In the genomic region with DNA sequence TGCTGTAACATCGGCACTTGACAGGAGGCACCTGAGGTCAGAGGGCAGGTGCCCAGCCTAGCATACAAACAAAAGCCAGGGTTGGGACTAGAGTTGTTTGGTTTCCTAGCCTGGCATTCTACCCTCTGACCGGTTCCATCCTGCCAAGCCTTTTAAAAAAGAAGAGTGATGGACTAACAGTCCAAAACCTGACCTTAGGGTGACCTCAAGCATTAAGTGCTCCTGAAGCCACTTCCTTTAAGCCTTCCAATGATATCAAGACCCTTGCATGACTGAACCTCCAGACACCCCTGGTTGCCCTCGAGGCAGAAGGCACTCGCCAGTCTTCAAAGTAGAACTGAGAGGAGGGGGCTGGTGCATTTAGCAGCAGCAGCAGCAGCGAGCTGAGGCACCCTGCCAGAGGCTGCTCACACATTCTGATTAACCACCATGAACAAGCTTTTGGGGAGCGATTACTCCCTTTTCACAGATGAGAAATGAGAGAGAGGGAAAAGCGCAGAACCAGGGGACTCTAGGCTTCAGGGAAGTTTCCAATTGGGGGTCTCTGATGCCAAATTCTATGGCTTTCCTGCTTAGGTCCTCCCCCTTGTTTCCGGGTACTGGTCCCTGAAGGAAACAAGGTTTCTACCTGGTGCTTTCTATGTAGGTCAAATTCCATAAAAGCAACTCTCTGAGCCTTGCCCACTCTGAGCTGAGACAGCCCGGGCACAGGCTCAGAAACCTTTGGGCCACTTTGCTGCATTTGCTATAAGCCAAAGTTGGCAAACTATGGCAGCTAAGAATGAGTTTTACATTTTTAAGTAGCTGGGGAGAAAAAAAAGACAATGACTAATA, we compare ENCODE assay signal across 10 cellular contexts. TPM values are rescaled to one million over a fixed set of nuclear protein-coding genes. Genes with fewer than 3 reads are reported as not detected.
A peak's percentile ranks its signal among the peaks of the same experiment; 100 is the strongest.
DNase-seq lines count a peak whose midpoint lies in the region; ATAC-seq and TF ChIP-seq lines count a peak whose summit lies in the region.
"Had no signal": no experiment of that assay in that cellular context is flagged by ENCODE, and none has a peak within 500 bp of the region (broad histone marks: within the 10 kb centered on the region; RNA-seq: fewer than 3 reads in every experiment).

No MANE protein-coding gene starts in this region.

- in situ Hi-C loops in ACHN (cut with HindIII; ENCODE audit: low pct_ligation_motif_present, low pct_unique_long_range_greater_than_20kb, low sequenced_read_pairs): no loop called here

- peaks cover 8% of the 10 kb centered on the region for H3K4me1 ChIP-seq in psoas muscle

- POLR2A ChIA-PET in AG04449 (lab: Yijun Ruan, JAX): interaction anchor here (0.6 to 3.0 kb wide), 8 partner anchors 7 to 183 kb away, joined by 3 to 14 read pairs (median 4); partner anchors contain the start of gene SLC2A1
- POLR2A ChIA-PET in activated CD8-positive, alpha-beta T cell treated with anti-CD3 and anti-CD28 coated beads, Interleukin-2, amount 10 ng/mL, durations not matched to agents 7 days and 5 days (lab: Charles Lee): interaction anchor here (0.9 to 1.3 kb wide), 3 partner anchors 14 to 103 kb away, joined by 3 to 5 read pairs (median 3); partner anchors contain the start of gene ZNF691

- H3K27ac ChIP-seq in layer of hippocampus (ENCODE audit: low read depth, low read length) (peak overlapping the region; percentile 21), psoas muscle (no peak overlapping the region)

- CTCF ChIA-PET in AG04449 (lab: Yijun Ruan, JAX): interaction anchor here (1.2 to 5.6 kb wide), 3 partner anchors 12 to 124 kb away, joined by 3 to 44 read pairs (median 4); no protein-coding TSS in a partner anchor
- CTCF ChIA-PET in activated CD8-positive, alpha-beta T cell treated with anti-CD3 and anti-CD28 coated beads, Interleukin-2, amount 10 ng/mL, durations not matched to agents 7 days and 5 days (lab: Charles Lee): interaction anchor here (0.6 to 8.9 kb wide), 8 partner anchors 8 to 124 kb away, joined by 3 to 86 read pairs (median 4); no protein-coding TSS in a partner anchor

- no peaks in the 10 kb centered on the region for H3K9me3 ChIP-seq in psoas muscle

- TF ChIP-seq CTCF in AG04449 (IDR thresholded peaks at IDR 0.05; ENCODE audit: insufficient read depth, low read length, missing control alignments) (no peak), HFFc6 (IDR thresholded peaks at IDR 0.05) (no peak), psoas muscle (IDR thresholded peaks at IDR 0.05) (no peak)

- 55 to 72% (median 60%) methylated on average over 9 of the region's 9 CpGs for WGBS in psoas muscle, 3 donors

- peaks cover 37% of the 10 kb centered on the region for H3K36me3 Mint-ChIP-seq in HFFc6 (ENCODE audit: low read depth)
- peaks cover 75% of the 10 kb centered on the region for H3K36me3 Mint-ChIP-seq in activated CD8-positive, alpha-beta T cell treated with anti-CD3 and anti-CD28 coated beads, Interleukin-2, amount 10 ng/mL, durations not matched to agents 7 days and 5 days (ENCODE audit: low read depth)

- H3K36me3 ChIP-seq in psoas muscle (ENCODE audit: insufficient read depth in 1 of 2, low read depth in 1 of 2): no peaks in the 10 kb centered on the region

- H3K4me3 Mint-ChIP-seq in HFFc6: peak overlapping the region; percentile 80
- H3K4me3 Mint-ChIP-seq in activated CD8-positive, alpha-beta T cell treated with anti-CD3 and anti-CD28 coated beads, Interleukin-2, amount 10 ng/mL, durations not matched to agents 7 days and 5 days: peak overlapping the region; percentile 44

- H3K9me3 Mint-ChIP-seq in HFFc6: no peaks in the 10 kb centered on the region
- no peaks in the 10 kb centered on the region for H3K9me3 Mint-ChIP-seq in activated CD8-positive, alpha-beta T cell treated with anti-CD3 and anti-CD28 coated beads, Interleukin-2, amount 10 ng/mL, durations not matched to agents 7 days and 5 days (ENCODE audit: insufficient read depth)

- H3K27me3 Mint-ChIP-seq in HFFc6 (ENCODE audit: insufficient read depth): peaks cover 2% of the 10 kb centered on the region; the same call in 1 of the 2 replicates
- H3K27me3 Mint-ChIP-seq in activated CD8-positive, alpha-beta T cell treated with anti-CD3 and anti-CD28 coated beads, Interleukin-2, amount 10 ng/mL, durations not matched to agents 7 days and 5 days (ENCODE audit: low read depth): no peaks in the 10 kb centered on the region

- H3K27me3 ChIP-seq in layer of hippocampus (ENCODE audit: control insufficient read depth, insufficient read depth, low read length) (no peaks in the 10 kb centered on the region), psoas muscle (ENCODE audit: insufficient read depth in 3 of 3, low read length in 2 of 3) (peaks cover 0 to 2% (median 0%) of the 10 kb centered on the region in 3 donors)

- intact Hi-C loops in psoas muscle (cut with DNase I): no loop called here

- H3K4me1 Mint-ChIP-seq in HFFc6 (ENCODE audit: low read depth): peaks cover 97% of the 10 kb centered on the region
- peaks cover 97% of the 10 kb centered on the region for H3K4me1 Mint-ChIP-seq in activated CD8-positive, alpha-beta T cell treated with anti-CD3 and anti-CD28 coated beads, Interleukin-2, amount 10 ng/mL, durations not matched to agents 7 days and 5 days (ENCODE audit: low read depth)

- ATAC-seq in activated CD8-positive, alpha-beta T cell treated with anti-CD3 and anti-CD28 coated beads, Interleukin-2, amount 10 ng/mL, durations not matched to agents 7 days and 5 days: no peak
- ATAC-seq in HG02938 (IDR thresholded peaks at IDR 0.05; ENCODE audit: unreplicated experiment) (no peak), psoas muscle (no peak)

- H3K27ac Mint-ChIP-seq in HFFc6: peak overlapping the region; percentile 97
- peak overlapping the region; percentile 83 for H3K27ac Mint-ChIP-seq in activated CD8-positive, alpha-beta T cell treated with anti-CD3 and anti-CD28 coated beads, Interleukin-2, amount 10 ng/mL, durations not matched to agents 7 days and 5 days

- peak overlapping the region; percentile 8 for H3K4me3 ChIP-seq in AG04449 (ENCODE audit: low read depth, low read length)
- no peak overlapping the region for H3K4me3 ChIP-seq in psoas muscle
- H3K4me3 ChIP-seq: lung had no signal

- no peak for DNase-seq in AG04449 (ENCODE audit: low read depth, low spot score)
- DNase-seq in HFFc6: no peak
- DNase-seq in activated CD8-positive, alpha-beta T cell treated with anti-CD3 and anti-CD28 coated beads, Interleukin-2, amount 10 ng/mL, durations not matched to agents 7 days and 5 days: no peak
- DNase-seq in psoas muscle: no peak
- no peak for DNase-seq in SIG-M5 (lab: John Stamatoyannopoulos, UW)
- no peak for DNase-seq in ACHN
- DNase-seq: NCI-H510A had no signal

RNA-seq across cellular contexts. Expression of gene SLC2A1, which starts 9.1 kb away (rescaled TPM):
- total RNA-seq in HFFc6 (2021; fragmentation: NEBNext Ultra II Directional; extraction: Animal tissue kit (Norgen Biotek cat#: 25700)): 100 to 1,000 TPM in 4 of 6 experiments, 10 to 100 TPM in 2; 89.7 to 174 (median 105) TPM
- 100 to 1,000 TPM; 113 to 123 TPM for total RNA-seq in activated CD8-positive, alpha-beta T cell treated with anti-CD3 and anti-CD28 coated beads, Interleukin-2, amount 10 ng/mL, durations not matched to agents 7 days and 5 days
- 1 to 10 TPM; 1.1 to 3.8 (median 2.0) TPM for total RNA-seq in psoas muscle
- 1 to 10 TPM; 1.2 to 3.3 (median 2.5) TPM for polyA plus RNA-seq in psoas muscle

Comparison
In these comparisons a context has a peak if more than half of its experiments do, and no peak if none do; other contexts are left out.
1. RNA of gene SLC2A1, which starts 9.1 kb away (total RNA-seq): 113 to 123 TPM in activated CD8-positive, alpha-beta T cell treated with anti-CD3 and anti-CD28 coated beads, Interleukin-2, amount 10 ng/mL, durations not matched to agents 7 days and 5 days and 89.7 to 174 TPM in HFFc6; 1.1 to 3.8 TPM in psoas muscle; every median in the first group is over 10 times any median in the second.